In the genomic region with DNA sequence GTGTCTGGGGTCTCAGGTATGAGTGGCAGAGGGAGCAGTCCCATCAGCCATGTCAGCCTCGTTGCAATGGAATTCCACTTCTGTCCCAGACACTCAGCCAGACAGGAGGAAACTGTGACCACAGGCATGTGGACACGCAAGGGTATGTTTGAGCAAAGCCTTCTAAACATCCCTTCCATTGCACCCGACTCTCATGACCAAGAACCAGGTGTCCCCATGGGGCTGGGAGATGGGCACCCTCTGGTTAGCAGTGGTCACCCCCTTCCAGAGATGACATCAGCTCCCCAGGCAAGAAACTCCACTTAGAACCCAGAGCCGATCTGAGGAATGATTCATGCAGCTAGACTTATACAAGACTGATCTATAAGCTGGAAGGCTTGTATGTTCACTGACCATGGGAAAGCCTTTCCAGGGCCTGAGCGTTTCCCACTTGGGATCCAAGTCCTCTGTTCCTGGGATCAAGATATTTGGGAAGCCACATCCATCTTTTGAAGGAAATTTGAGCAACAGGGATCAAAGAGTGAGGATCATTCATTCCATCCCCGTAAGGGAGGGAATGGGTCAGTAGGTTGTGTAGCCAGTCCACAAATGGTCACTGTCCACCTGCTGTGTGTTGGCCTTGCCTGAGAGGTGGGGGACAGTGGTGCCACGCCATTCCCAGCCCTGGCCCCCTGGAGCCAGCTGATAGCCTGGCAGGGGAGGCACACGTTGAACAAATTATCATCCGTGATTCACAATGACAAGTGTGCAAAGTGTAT, we compare ENCODE assay signal across 12 cellular contexts. TPM values are rescaled to one million over a fixed set of nuclear protein-coding genes. Genes with fewer than 3 reads are reported as not detected.
A peak's percentile ranks its signal among the peaks of the same experiment; 100 is the strongest.
DNase-seq lines count a peak whose midpoint lies in the region; ATAC-seq and TF ChIP-seq lines count a peak whose summit lies in the region.
"Had no signal": no experiment of that assay in that cellular context is flagged by ENCODE, and none has a peak within 500 bp of the region (broad histone marks: within the 10 kb centered on the region; RNA-seq: fewer than 3 reads in every experiment).

No MANE protein-coding gene starts in this region.

- peak overlapping the region; percentile 22 for H3K4me3 Mint-ChIP-seq in activated CD4-positive, alpha-beta memory T cell treated with anti-CD3 and anti-CD28 coated beads, Interleukin-2, amount 10 ng/mL, durations not matched to agents 7 days and 5 days

- H3K27me3 Mint-ChIP-seq in activated CD4-positive, alpha-beta memory T cell treated with anti-CD3 and anti-CD28 coated beads, Interleukin-2, amount 10 ng/mL, durations not matched to agents 7 days and 5 days = peaks cover 8% of the 10 kb centered on the region

- H3K9me3 ChIP-seq in adrenal gland (replicated peaks in 1 of 3) = no peaks in the 10 kb centered on the region
- H3K9me3 ChIP-seq: mucosa of descending colon had no signal

- no peak for TF ChIP-seq CTCF in adrenal gland (IDR thresholded peaks at IDR 0.05)

- H3K9me3 Mint-ChIP-seq in activated CD4-positive, alpha-beta memory T cell treated with anti-CD3 and anti-CD28 coated beads, Interleukin-2, amount 10 ng/mL, durations not matched to agents 7 days and 5 days = no peaks in the 10 kb centered on the region
- H3K9me3 Mint-ChIP-seq: activated naive CD4-positive, alpha-beta T cell treated with anti-CD3 and anti-CD28 coated beads for 36 hours had no signal

- no peak overlapping the region for H3K27ac ChIP-seq in adrenal gland
- H3K27ac ChIP-seq: C4-2B, HL-60 had no signal

- intact Hi-C loops in adrenal gland (cut with DNase I) = loop anchor here (5.0 to 10.0 kb wide), 4 partner anchors 125 to 488 kb away; a partner anchor contains a TSS

- WGBS in adrenal gland, 4 donors = 69 to 81% (median 74%) methylated on average over 7 to 9 of the region's 9 CpGs

- peaks cover 7 to 24% of the 10 kb centered on the region in 2 donors for H3K4me1 ChIP-seq in adrenal gland (replicated peaks in 1 of 2)

- CTCF ChIA-PET in activated CD4-positive, alpha-beta memory T cell treated with anti-CD3 and anti-CD28 coated beads, Interleukin-2, amount 10 ng/mL, durations not matched to agents 7 days and 5 days (lab: Charles Lee) = interaction anchor here (0.8 to 4.6 kb wide), 18 partner anchors 10 to 382 kb away, joined by 3 to 24 read pairs (median 6); a partner anchor contains a TSS

- H3K4me3 ChIP-seq in adrenal gland = no peak overlapping the region
- H3K4me3 ChIP-seq: mucosa of descending colon had no signal

- TF ChIP-seq POLR2A in adrenal gland (IDR thresholded peaks at IDR 0.05) = no peak

- no peaks in the 10 kb centered on the region for H3K27me3 ChIP-seq in adrenal gland

- ATAC-seq in HG02870 (IDR thresholded peaks at IDR 0.05; ENCODE audit: unreplicated experiment) = no peak
- no peak for ATAC-seq in HG03025 (IDR thresholded peaks at IDR 0.05; ENCODE audit: low FRiP score, unreplicated experiment)

- DNase-seq in A172 (ENCODE audit: low spot score) = peak; percentile 51
- peak; percentile 61 for DNase-seq in GM03348 (ENCODE audit: low spot score)
- DNase-seq in activated CD4-positive, alpha-beta memory T cell treated with anti-CD3 and anti-CD28 coated beads, Interleukin-2, amount 10 ng/mL, durations not matched to agents 7 days and 5 days = no peak
- peak; percentile 76 for DNase-seq in hepatic stellate cell (ENCODE audit: low spot score)
- DNase-seq in NCI-H1436 treated with DMSO at 0.1 percent for 48 hours (lab: John Stamatoyannopoulos, UW) = no peak
- no peak for DNase-seq in adrenal gland

- no peaks in the 10 kb centered on the region for H3K36me3 ChIP-seq in adrenal gland (replicated peaks in 1 of 2)

- H3K4me1 Mint-ChIP-seq in activated CD4-positive, alpha-beta memory T cell treated with anti-CD3 and anti-CD28 coated beads, Interleukin-2, amount 10 ng/mL, durations not matched to agents 7 days and 5 days = peaks cover 32% of the 10 kb centered on the region

- H3K36me3 Mint-ChIP-seq in activated CD4-positive, alpha-beta memory T cell treated with anti-CD3 and anti-CD28 coated beads, Interleukin-2, amount 10 ng/mL, durations not matched to agents 7 days and 5 days (ENCODE audit: low read depth) = no peaks in the 10 kb centered on the region

- H3K27ac Mint-ChIP-seq in activated CD4-positive, alpha-beta memory T cell treated with anti-CD3 and anti-CD28 coated beads, Interleukin-2, amount 10 ng/mL, durations not matched to agents 7 days and 5 days = peak overlapping the region; percentile 61

- POLR2A ChIA-PET in activated CD4-positive, alpha-beta memory T cell treated with anti-CD3 and anti-CD28 coated beads, Interleukin-2, amount 10 ng/mL, durations not matched to agents 7 days and 5 days (lab: Charles Lee) = interaction anchor here (0.8 to 2.1 kb wide), 4 partner anchors 141 to 405 kb away, joined by 3 to 7 read pairs (median 4); a partner anchor contains a TSS

RNA-seq across cellular contexts. Expression of a gene that starts 3.9 kb away (rescaled TPM):
- 60.5 and 63.2 TPM in 2 replicates for total RNA-seq in A172 (2014; rRNA removed; shearing (Covaris generic))
- total RNA-seq in activated CD4-positive, alpha-beta memory T cell treated with anti-CD3 and anti-CD28 coated beads, Interleukin-2, amount 10 ng/mL, durations not matched to agents 7 days and 5 days = 10 to 100 TPM; 14.9 to 15.8 TPM
- total RNA-seq in adrenal gland = 10 to 100 TPM in 2 of 8 donors, 1 to 10 TPM in 6; 4.3 to 12.8 (median 8.6) TPM
- 10 to 100 TPM in 2 of 3 donors, 1 to 10 TPM in 1; 3.9 to 11.3 (median 10.1) TPM for polyA plus RNA-seq in adrenal gland

RNA-seq across cellular contexts. Expression of a gene that starts 12.3 kb away (rescaled TPM):
- total RNA-seq in A172 (2014; rRNA removed; shearing (Covaris generic)) = 66.0 and 90.7 TPM in 2 replicates
- total RNA-seq in activated CD4-positive, alpha-beta memory T cell treated with anti-CD3 and anti-CD28 coated beads, Interleukin-2, amount 10 ng/mL, durations not matched to agents 7 days and 5 days = 10 to 100 TPM; 71.1 to 73.4 TPM
- 10 to 100 TPM; 24.3 to 61.4 (median 45.0) TPM for total RNA-seq in adrenal gland
- polyA plus RNA-seq in adrenal gland = 100 to 1,000 TPM in 1 of 3 donors, 10 to 100 TPM in 1, 1 to 10 TPM in 1; 9.3 to 157 (median 68.5) TPM

RNA-seq across cellular contexts. Expression of a gene that starts 24.5 kb away (rescaled TPM):
- 1.9 and 2.8 TPM in 2 replicates for total RNA-seq in A172 (2014; rRNA removed; shearing (Covaris generic))
- not detected for total RNA-seq in activated CD4-positive, alpha-beta memory T cell treated with anti-CD3 and anti-CD28 coated beads, Interleukin-2, amount 10 ng/mL, durations not matched to agents 7 days and 5 days
- total RNA-seq in adrenal gland = 1 to 10 TPM in 3 of 8 donors, under 1 TPM in 5; 0.43 to 2.2 (median 0.86) TPM
- 10 to 100 TPM in 2 of 3 donors, under 1 TPM in 1; 0.22 to 27.8 (median 12.1) TPM for polyA plus RNA-seq in adrenal gland
- total RNA-seq: activated naive CD4-positive, alpha-beta T cell treated with anti-CD3 and anti-CD28 coated beads for 36 hours had no signal

Comparison
In these comparisons a context has a peak if more than half of its experiments do, and no peak if none do; other contexts are left out.
1. DNase-seq: peak in A172 (single experiment), GM03348 (single experiment) and hepatic stellate cell (single experiment); none in activated CD4-positive, alpha-beta memory T cell treated with anti-CD3 and anti-CD28 coated beads, Interleukin-2, amount 10 ng/mL, durations not matched to agents 7 days and 5 days (single experiment), NCI-H1436 treated with DMSO at 0.1 percent for 48 hours (single experiment) and adrenal gland (0 of 7).